ENCODE assay signal across 1 cellular context in the genomic region with DNA sequence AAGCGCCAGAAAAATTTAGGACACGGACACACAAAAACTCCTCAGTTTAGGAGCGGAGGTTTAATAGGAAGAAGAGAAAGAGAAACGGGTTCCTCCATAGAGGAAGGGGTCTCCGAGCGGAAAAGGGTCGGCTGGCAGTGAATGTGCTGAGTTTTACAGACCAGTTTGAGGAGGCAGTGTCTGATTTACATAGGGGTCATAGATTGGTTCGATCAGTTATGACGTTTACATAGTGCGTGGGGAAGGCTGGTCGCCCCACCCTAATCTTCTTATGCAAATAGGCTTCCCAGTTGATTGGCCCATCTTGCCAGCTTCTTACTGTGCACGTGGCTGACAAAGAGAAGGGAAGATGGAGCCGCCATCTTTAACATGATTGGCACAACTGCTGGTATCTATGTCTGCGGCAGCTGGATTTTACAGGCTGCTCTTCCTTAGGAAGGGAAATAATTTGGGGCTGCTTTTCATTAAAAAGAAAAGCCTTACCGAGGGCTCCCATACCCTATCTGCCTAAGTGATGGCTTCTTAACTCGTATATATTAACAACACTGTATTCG.
TF ChIP-seq lines count a peak whose summit lies in the region.

No MANE protein-coding gene starts in this region.

TF ChIP-seq in HEK293, 187 proteins besides CTCF, POLR2A, EP300 and RAD21 (continued from another document and continues in another):
- TF ChIP-seq, protein P1, sequence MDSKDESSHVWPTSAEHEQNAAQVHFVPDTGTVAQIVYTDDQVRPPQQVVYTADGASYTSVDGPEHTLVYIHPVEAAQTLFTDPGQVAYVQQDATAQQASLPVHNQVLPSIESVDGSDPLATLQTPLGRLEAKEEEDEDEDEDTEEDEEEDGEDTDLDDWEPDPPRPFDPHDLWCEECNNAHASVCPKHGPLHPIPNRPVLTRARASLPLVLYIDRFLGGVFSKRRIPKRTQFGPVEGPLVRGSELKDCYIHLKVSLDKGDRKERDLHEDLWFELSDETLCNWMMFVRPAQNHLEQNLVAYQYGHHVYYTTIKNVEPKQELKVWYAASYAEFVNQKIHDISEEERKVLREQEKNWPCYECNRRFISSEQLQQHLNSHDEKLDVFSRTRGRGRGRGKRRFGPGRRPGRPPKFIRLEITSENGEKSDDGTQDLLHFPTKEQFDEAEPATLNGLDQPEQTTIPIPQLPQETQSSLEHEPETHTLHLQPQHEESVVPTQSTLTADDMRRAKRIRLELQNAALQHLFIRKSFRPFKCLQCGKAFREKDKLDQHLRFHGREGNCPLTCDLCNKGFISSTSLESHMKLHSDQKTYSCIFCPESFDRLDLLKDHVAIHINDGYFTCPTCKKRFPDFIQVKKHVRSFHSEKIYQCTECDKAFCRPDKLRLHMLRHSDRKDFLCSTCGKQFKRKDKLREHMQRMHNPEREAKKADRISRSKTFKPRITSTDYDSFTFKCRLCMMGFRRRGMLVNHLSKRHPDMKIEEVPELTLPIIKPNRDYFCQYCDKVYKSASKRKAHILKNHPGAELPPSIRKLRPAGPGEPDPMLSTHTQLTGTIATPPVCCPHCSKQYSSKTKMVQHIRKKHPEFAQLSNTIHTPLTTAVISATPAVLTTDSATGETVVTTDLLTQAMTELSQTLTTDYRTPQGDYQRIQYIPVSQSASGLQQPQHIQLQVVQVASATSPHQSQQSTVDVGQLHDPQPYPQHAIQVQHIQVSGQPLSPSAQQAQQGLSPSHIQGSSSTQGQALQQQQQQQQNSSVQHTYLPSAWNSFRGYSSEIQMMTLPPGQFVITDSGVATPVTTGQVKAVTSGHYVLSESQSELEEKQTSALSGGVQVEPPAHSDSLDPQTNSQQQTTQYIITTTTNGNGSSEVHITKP (tag by site-specific recombination; IDR thresholded peaks at IDR 0.05) = peak; percentile 72
- TF ChIP-seq, protein P2, sequence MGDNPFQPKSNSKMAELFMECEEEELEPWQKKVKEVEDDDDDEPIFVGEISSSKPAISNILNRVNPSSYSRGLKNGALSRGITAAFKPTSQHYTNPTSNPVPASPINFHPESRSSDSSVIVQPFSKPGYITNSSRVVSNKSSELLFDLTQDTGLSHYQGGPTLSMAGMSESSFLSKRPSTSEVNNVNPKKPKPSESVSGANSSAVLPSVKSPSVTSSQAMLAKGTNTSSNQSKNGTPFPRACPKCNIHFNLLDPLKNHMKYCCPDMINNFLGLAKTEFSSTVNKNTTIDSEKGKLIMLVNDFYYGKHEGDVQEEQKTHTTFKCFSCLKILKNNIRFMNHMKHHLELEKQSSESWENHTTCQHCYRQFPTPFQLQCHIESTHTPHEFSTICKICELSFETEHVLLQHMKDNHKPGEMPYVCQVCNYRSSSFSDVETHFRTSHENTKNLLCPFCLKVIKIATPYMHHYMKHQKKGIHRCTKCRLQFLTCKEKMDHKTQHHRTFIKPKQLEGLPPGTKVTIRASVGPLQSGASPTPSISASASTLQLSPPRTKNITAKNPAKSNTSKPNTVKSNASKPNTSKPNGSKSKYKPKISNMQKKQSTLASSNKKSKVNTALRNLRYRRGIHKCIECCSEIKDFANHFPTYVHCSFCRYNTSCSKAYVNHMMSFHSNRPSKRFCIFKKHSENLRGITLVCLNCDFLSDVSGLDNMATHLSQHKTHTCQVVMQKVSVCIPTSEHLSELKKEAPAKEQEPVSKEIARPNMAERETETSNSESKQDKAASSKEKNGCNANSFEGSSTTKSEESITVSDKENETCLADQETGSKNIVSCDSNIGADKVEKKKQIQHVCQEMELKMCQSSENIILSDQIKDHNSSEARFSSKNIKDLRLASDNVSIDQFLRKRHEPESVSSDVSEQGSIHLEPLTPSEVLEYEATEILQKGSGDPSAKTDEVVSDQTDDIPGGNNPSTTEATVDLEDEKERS (tag by site-specific recombination; IDR thresholded peaks at IDR 0.05) = peak; percentile 70
- TF ChIP-seq, protein P3, sequence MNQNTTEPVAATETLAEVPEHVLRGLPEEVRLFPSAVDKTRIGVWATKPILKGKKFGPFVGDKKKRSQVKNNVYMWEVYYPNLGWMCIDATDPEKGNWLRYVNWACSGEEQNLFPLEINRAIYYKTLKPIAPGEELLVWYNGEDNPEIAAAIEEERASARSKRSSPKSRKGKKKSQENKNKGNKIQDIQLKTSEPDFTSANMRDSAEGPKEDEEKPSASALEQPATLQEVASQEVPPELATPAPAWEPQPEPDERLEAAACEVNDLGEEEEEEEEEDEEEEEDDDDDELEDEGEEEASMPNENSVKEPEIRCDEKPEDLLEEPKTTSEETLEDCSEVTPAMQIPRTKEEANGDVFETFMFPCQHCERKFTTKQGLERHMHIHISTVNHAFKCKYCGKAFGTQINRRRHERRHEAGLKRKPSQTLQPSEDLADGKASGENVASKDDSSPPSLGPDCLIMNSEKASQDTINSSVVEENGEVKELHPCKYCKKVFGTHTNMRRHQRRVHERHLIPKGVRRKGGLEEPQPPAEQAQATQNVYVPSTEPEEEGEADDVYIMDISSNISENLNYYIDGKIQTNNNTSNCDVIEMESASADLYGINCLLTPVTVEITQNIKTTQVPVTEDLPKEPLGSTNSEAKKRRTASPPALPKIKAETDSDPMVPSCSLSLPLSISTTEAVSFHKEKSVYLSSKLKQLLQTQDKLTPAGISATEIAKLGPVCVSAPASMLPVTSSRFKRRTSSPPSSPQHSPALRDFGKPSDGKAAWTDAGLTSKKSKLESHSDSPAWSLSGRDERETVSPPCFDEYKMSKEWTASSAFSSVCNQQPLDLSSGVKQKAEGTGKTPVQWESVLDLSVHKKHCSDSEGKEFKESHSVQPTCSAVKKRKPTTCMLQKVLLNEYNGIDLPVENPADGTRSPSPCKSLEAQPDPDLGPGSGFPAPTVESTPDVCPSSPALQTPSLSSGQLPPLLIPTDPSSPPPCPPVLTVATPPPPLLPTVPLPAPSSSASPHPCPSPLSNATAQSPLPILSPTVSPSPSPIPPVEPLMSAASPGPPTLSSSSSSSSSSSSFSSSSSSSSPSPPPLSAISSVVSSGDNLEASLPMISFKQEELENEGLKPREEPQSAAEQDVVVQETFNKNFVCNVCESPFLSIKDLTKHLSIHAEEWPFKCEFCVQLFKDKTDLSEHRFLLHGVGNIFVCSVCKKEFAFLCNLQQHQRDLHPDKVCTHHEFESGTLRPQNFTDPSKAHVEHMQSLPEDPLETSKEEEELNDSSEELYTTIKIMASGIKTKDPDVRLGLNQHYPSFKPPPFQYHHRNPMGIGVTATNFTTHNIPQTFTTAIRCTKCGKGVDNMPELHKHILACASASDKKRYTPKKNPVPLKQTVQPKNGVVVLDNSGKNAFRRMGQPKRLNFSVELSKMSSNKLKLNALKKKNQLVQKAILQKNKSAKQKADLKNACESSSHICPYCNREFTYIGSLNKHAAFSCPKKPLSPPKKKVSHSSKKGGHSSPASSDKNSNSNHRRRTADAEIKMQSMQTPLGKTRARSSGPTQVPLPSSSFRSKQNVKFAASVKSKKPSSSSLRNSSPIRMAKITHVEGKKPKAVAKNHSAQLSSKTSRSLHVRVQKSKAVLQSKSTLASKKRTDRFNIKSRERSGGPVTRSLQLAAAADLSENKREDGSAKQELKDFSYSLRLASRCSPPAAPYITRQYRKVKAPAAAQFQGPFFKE (tag by site-specific recombination; IDR thresholded peaks at IDR 0.05; ENCODE audit: borderline replicate concordance) = no peak
- TF ChIP-seq SCRT2 (tag by site-specific recombination; IDR thresholded peaks at IDR 0.05) = no peak
- TF ChIP-seq ZBTB20 (tag by site-specific recombination; IDR thresholded peaks at IDR 0.05) = no peak; the same call in 1 of the 2 replicates
- no peak for TF ChIP-seq ZNF624 (tag by site-specific recombination; IDR thresholded peaks at IDR 0.05)
- peak; percentile 17; the same call in 1 of the 2 replicates for TF ChIP-seq ZNF324 (tag by site-specific recombination; IDR thresholded peaks at IDR 0.05)
- TF ChIP-seq ZFP3 (tag by site-specific recombination; IDR thresholded peaks at IDR 0.05; ENCODE audit: low read depth) = no peak
- TF ChIP-seq EGR2 (tag by site-specific recombination; IDR thresholded peaks at IDR 0.05; ENCODE audit: low read depth) = peak; percentile 19; the same call in 1 of the 2 replicates
- TF ChIP-seq, protein P4, sequence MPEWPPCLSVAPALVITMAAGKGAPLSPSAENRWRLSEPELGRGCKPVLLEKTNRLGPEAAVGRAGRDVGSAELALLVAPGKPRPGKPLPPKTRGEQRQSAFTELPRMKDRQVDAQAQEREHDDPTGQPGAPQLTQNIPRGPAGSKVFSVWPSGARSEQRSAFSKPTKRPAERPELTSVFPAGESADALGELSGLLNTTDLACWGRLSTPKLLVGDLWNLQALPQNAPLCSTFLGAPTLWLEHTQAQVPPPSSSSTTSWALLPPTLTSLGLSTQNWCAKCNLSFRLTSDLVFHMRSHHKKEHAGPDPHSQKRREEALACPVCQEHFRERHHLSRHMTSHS (tag by site-specific recombination; IDR thresholded peaks at IDR 0.05) = no peak
- TF ChIP-seq ZNF274 (IDR thresholded peaks at IDR 0.05; ENCODE audit: low read length) = no peak
- TF ChIP-seq ZNF274 (tag by site-specific recombination; IDR thresholded peaks at IDR 0.05; ENCODE audit: borderline replicate concordance) = no peak
- peak; percentile 75 for TF ChIP-seq YY1 (tag by site-specific recombination; IDR thresholded peaks at IDR 0.05)
- TF ChIP-seq SP7 (tag by site-specific recombination; IDR thresholded peaks at IDR 0.05) = peak; percentile 7; the same call in 1 of the 2 replicates
- TF ChIP-seq, protein P5, sequence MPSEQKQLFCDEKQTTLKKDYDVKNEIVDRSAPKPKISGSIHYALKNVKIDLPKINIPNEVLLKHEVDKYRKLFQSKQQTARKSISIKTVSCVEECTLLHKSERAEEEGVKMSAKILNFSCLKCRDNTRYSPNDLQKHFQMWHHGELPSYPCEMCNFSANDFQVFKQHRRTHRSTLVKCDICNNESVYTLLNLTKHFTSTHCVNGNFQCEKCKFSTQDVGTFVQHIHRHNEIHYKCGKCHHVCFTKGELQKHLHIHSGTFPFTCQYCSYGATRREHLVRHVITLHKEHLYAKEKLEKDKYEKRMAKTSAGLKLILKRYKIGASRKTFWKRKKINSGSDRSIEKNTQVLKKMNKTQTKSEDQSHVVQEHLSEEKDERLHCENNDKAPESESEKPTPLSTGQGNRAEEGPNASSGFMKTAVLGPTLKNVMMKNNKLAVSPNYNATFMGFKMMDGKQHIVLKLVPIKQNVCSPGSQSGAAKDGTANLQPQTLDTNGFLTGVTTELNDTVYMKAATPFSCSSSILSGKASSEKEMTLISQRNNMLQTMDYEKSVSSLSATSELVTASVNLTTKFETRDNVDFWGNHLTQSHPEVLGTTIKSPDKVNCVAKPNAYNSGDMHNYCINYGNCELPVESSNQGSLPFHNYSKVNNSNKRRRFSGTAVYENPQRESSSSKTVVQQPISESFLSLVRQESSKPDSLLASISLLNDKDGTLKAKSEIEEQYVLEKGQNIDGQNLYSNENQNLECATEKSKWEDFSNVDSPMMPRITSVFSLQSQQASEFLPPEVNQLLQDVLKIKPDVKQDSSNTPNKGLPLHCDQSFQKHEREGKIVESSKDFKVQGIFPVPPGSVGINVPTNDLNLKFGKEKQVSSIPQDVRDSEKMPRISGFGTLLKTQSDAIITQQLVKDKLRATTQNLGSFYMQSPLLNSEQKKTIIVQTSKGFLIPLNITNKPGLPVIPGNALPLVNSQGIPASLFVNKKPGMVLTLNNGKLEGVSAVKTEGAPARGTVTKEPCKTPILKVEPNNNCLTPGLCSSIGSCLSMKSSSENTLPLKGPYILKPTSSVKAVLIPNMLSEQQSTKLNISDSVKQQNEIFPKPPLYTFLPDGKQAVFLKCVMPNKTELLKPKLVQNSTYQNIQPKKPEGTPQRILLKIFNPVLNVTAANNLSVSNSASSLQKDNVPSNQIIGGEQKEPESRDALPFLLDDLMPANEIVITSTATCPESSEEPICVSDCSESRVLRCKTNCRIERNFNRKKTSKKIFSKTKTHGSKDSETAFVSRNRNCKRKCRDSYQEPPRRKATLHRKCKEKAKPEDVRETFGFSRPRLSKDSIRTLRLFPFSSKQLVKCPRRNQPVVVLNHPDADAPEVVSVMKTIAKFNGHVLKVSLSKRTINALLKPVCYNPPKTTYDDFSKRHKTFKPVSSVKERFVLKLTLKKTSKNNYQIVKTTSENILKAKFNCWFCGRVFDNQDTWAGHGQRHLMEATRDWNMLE (tag by site-specific recombination; conservative IDR thresholded peaks at IDR 0.05; ENCODE audit: low read depth) = 0 out of 2 replicates have a peak, but pooled peaks have one; percentile 42
- TF ChIP-seq ZNF473 (tag by site-specific recombination; IDR thresholded peaks at IDR 0.05) = no peak
- no peak for TF ChIP-seq ZSCAN30 (tag by site-specific recombination; IDR thresholded peaks at IDR 0.05)
- peak; percentile 88 for TF ChIP-seq ZBTB17 (tag by site-specific recombination; IDR thresholded peaks at IDR 0.05)
- TF ChIP-seq ZNF561 (tag by site-specific recombination; IDR thresholded peaks at IDR 0.05; ENCODE audit: borderline replicate concordance) = peak; percentile 77; the same call in 1 of the 2 replicates
- TF ChIP-seq SP2 (tag by site-specific recombination; IDR thresholded peaks at IDR 0.05) = peak; percentile 53
- no peak for TF ChIP-seq ZNF146 (tag by site-specific recombination; IDR thresholded peaks at IDR 0.05)
- 0 out of 2 replicates have a peak, but pooled peaks have one; percentile 57 for TF ChIP-seq ZNF366 (tag by site-specific recombination; conservative IDR thresholded peaks at IDR 0.05)
- 0 out of 2 replicates have a peak, but pooled peaks have one; percentile 14 for TF ChIP-seq ZNF785 (tag by site-specific recombination; IDR thresholded peaks at IDR 0.05)
- TF ChIP-seq KLF8 (tag by site-specific recombination; IDR thresholded peaks at IDR 0.05) = peak; percentile 61; the same call in 1 of the 2 replicates
- TF ChIP-seq, protein P6, sequence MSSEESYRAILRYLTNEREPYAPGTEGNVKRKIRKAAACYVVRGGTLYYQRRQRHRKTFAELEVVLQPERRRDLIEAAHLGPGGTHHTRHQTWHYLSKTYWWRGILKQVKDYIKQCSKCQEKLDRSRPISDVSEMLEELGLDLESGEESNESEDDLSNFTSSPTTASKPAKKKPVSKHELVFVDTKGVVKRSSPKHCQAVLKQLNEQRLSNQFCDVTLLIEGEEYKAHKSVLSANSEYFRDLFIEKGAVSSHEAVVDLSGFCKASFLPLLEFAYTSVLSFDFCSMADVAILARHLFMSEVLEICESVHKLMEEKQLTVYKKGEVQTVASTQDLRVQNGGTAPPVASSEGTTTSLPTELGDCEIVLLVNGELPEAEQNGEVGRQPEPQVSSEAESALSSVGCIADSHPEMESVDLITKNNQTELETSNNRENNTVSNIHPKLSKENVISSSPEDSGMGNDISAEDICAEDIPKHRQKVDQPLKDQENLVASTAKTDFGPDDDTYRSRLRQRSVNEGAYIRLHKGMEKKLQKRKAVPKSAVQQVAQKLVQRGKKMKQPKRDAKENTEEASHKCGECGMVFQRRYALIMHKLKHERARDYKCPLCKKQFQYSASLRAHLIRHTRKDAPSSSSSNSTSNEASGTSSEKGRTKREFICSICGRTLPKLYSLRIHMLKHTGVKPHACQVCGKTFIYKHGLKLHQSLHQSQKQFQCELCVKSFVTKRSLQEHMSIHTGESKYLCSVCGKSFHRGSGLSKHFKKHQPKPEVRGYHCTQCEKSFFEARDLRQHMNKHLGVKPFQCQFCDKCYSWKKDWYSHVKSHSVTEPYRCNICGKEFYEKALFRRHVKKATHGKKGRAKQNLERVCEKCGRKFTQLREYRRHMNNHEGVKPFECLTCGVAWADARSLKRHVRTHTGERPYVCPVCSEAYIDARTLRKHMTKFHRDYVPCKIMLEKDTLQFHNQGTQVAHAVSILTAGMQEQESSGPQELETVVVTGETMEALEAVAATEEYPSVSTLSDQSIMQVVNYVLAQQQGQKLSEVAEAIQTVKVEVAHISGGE (tag by site-specific recombination; conservative IDR thresholded peaks at IDR 0.05; ENCODE audit: low read depth) = no peak
- 0 out of 2 replicates have a peak, but pooled peaks have one; percentile 10 for TF ChIP-seq ZNF133 (tag by site-specific recombination; IDR thresholded peaks at IDR 0.05)
- TF ChIP-seq YY2 (tag by site-specific recombination; IDR thresholded peaks at IDR 0.05) = peak; percentile 79
- no peak for TF ChIP-seq HOXA7 (CRISPR knock-in tag; IDR thresholded peaks at IDR 0.05; ENCODE audit: borderline replicate concordance)
- peak; percentile 96 for TF ChIP-seq ZBTB21 (tag by site-specific recombination; IDR thresholded peaks at IDR 0.05)
- TF ChIP-seq KLF10 (tag by site-specific recombination; IDR thresholded peaks at IDR 0.05) = peak; percentile 36; the same call in 1 of the 2 replicates
- TF ChIP-seq ZBTB48 (tag by site-specific recombination; IDR thresholded peaks at IDR 0.05) = peak; percentile 70; the same call in 1 of the 2 replicates
